17 cellular contexts compared by ENCODE assay signal in the genomic region with DNA sequence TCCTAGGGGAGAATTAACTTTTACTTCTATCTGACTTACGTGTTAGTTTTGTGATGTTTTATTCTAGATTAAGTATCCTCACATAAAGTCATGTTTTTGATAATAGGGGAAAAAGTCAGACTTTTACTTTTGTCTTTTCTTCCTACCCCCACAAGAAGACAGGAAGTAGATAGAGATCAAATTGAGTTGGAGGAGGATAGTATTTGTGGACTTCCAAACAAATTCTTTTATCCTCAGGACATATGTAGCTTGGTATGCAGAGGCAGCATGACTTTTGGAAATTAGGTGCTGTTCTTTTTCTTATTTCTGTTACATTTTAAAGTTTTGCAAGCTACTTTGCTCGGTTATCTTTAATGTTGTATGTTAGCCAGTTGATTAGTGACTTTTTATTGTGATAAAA.
DNase-seq lines count a peak whose midpoint lies in the region; TF ChIP-seq lines count a peak whose summit lies in the region.
"Had no signal": no experiment of that assay in that cellular context is flagged by ENCODE, and none has a peak within 500 bp of the region (broad histone marks: within the 10 kb centered on the region; RNA-seq: fewer than 3 reads in every experiment).

No MANE protein-coding gene starts in this region.

- peaks cover 30% of the 10 kb centered on the region for H3K36me3 Mint-ChIP-seq in nephron (ENCODE audit: low read depth)

- intact Hi-C loops in tibial artery (cut with DNase I; ENCODE audit: low total_unique reads) = no loop called here

- TF ChIP-seq CTCF in choroid plexus epithelial cell (conservative IDR thresholded peaks at IDR 0.05; ENCODE audit: low read depth, low read length) (no peak), nephron (IDR thresholded peaks at IDR 0.05; ENCODE audit: unreplicated experiment in 3 of 3) (no peak), tibial artery (IDR thresholded peaks at IDR 0.05) (no peak)

- H3K27me3 Mint-ChIP-seq in nephron (ENCODE audit: low read depth) = no peaks in the 10 kb centered on the region

- H3K9me3 ChIP-seq in SJSA1 (replicated peaks) (no peaks in the 10 kb centered on the region; the same call in 1 of the 2 replicates), tibial artery (no peaks in the 10 kb centered on the region)
- H3K9me3 ChIP-seq: Caco-2 had no signal

- no peaks in the 10 kb centered on the region for H3K36me3 ChIP-seq in SJSA1
- H3K36me3 ChIP-seq in tibial artery = no peaks in the 10 kb centered on the region

- no peak overlapping the region for H3K4me3 ChIP-seq in SJSA1
- H3K4me3 ChIP-seq in choroid plexus epithelial cell (ENCODE audit: low read depth, low read length) = no peak overlapping the region
- H3K4me3 ChIP-seq in tibial artery = no peak overlapping the region

- peak overlapping the region in 2 of 3 experiments; percentile 7 to 8 for H3K27ac Mint-ChIP-seq in nephron

- no peak overlapping the region for H3K4me3 Mint-ChIP-seq in nephron
- H3K4me3 Mint-ChIP-seq: CD14-positive monocyte had no signal

- H3K27ac ChIP-seq in SJSA1 (peak overlapping the region; percentile 16; the same call in 1 of the 2 replicates), tibial artery (no peak overlapping the region)

- peaks cover 11% of the 10 kb centered on the region for H3K9me3 Mint-ChIP-seq in nephron

- DNase-seq in GM03348 (ENCODE audit: low spot score) (peak; percentile 35), SJSA1 (ENCODE audit: low read depth in 1 of 2, low spot score in 2 of 2) (no peak), choroid plexus epithelial cell (ENCODE audit: low read depth) (peak; percentile 8), HT-29 (ENCODE audit: low spot score) (no peak), tibial artery (no peak), NCI-H2227 (lab: John Stamatoyannopoulos, UW; ENCODE audit: unreplicated experiment) (no peak)
- DNase-seq in stimulated activated CD4-positive, alpha-beta T cell treated with anti-CD3 and anti-CD28 coated beads, Interleukin-4, amount 100 ng/mL, for 24 hours = no peak
- DNase-seq: AML-193, Caco-2, HCEC 1CT, MM.1S, NCI-H1092 treated with DMSO at 0.1 percent for 48 hours, NCI-H187, NCI-H526 treated with DMSO at 0.1 percent for 48 hours, SHP77 had no signal

- peaks cover 44% of the 10 kb centered on the region for H3K4me1 ChIP-seq in SJSA1 (replicated peaks)
- H3K4me1 ChIP-seq in tibial artery = peaks cover 0 to 47% (median 9%) of the 10 kb centered on the region in 4 donors
- H3K4me1 ChIP-seq: Caco-2 had no signal

- no peaks in the 10 kb centered on the region for H3K27me3 ChIP-seq in SJSA1 (replicated peaks)
- no peaks in the 10 kb centered on the region for H3K27me3 ChIP-seq in tibial artery

- H3K4me1 Mint-ChIP-seq in nephron = peaks cover 36% of the 10 kb centered on the region

Comparison
In these comparisons a context has a peak if more than half of its experiments do, and no peak if none do; other contexts are left out.
1. DNase-seq: peak in GM03348 (single experiment) and choroid plexus epithelial cell (single experiment); none in SJSA1 (0 of 2), HT-29 (single experiment), tibial artery (0 of 2), stimulated activated CD4-positive, alpha-beta T cell treated with anti-CD3 and anti-CD28 coated beads, Interleukin-4, amount 100 ng/mL, for 24 hours (single experiment) and NCI-H2227 (single experiment).